In the genomic region with DNA sequence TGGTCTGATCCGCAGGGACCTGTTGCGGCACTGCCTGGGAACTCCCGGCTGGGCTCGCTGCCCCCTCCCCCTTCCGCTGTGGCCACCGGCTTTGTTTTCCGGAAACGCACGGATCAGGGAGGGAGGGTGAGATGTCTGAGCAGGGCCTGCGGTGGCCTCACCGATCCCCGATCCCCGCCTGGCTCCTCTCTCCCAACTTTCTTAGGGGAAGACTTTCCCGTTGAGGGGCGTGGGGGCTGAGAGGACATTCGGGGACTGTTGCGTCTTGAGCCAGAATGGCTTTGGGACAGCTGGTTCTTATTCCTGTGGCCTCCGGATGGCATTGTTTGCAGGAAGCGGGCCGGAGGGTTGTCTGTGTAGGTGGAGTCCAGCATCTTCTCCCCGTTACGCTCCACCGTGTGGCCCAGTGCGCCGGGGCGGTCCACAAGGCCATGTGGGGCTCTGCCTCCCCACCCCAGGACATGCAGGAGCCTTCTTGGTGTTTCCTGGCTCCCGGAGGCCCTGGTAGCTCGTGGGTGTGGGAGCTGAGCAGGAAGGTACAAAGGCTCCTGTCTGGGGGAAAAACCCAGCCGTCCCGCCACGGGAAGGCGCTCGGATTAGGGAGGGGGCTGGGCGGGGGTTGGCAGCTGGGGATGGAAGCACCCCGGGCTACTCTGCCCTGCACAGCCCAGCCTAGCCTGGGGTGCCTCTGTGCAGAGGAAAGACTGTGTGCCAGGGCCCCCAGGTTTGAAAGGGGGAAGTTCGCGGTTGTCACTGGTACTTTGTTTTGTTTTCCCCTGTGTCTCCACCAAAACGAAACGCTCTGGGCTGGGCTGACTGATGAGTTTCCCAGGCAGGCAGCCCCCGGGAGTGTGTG, we compare ENCODE assay signal across 2 cellular contexts.
TF ChIP-seq lines count a peak whose summit lies in the region.

No MANE protein-coding gene starts in this region.

TF ChIP-seq in IMR-90, 13 proteins besides CTCF, POLR2A, EP300 and RAD21 (continued from another document):
- TF ChIP-seq CEBPB (IDR thresholded peaks at IDR 0.05; ENCODE audit: low read depth, low read length) (0 out of 2 replicates have a peak, but pooled peaks have one; percentile 8), MAZ (IDR thresholded peaks at IDR 0.05; ENCODE audit: borderline replicate concordance, low read depth, low read length) (peak; percentile 63; the same call in 1 of the 2 replicates)
TF ChIP-seq in IMR-90: peak in this region for 2.

TF ChIP-seq in SK-N-SH treated with all-trans-retinoic acid at 6 μM for 48 hours, 23 proteins besides CTCF, POLR2A, EP300 and RAD21 (continued from another document):
- TF ChIP-seq GLIS3 (CRISPR knock-in tag; IDR thresholded peaks at IDR 0.05) (no peak), SNAI2 (CRISPR knock-in tag; IDR thresholded peaks at IDR 0.05) (no peak), ISL1 (CRISPR knock-in tag; IDR thresholded peaks at IDR 0.05) (no peak), BACH2 (CRISPR knock-in tag; IDR thresholded peaks at IDR 0.05; ENCODE audit: borderline replicate concordance) (no peak), ZFP3 (CRISPR knock-in tag; IDR thresholded peaks at IDR 0.05) (no peak), TOX (CRISPR knock-in tag; IDR thresholded peaks at IDR 0.05; ENCODE audit: borderline replicate concordance) (no peak)
- TF ChIP-seq, protein P1, sequence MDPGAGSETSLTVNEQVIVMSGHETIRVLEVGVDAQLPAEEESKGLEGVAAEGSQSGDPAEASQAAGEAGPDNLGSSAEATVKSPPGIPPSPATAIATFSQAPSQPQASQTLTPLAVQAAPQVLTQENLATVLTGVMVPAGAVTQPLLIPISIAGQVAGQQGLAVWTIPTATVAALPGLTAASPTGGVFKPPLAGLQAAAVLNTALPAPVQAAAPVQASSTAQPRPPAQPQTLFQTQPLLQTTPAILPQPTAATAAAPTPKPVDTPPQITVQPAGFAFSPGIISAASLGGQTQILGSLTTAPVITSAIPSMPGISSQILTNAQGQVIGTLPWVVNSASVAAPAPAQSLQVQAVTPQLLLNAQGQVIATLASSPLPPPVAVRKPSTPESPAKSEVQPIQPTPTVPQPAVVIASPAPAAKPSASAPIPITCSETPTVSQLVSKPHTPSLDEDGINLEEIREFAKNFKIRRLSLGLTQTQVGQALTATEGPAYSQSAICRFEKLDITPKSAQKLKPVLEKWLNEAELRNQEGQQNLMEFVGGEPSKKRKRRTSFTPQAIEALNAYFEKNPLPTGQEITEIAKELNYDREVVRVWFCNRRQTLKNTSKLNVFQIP (CRISPR knock-in tag; IDR thresholded peaks at IDR 0.05; ENCODE audit: borderline replicate concordance, low read depth): no peak
